Comparison of ENCODE assay signal across 17 cellular contexts in genomic region chr3:12396475-12396874, GRCh38.
"Had no signal": no experiment of that assay in that cellular context is flagged by ENCODE, and none has a peak within 500 bp of the region (broad histone marks: within the 10 kb centered on the region; RNA-seq: fewer than 3 reads in every experiment).

No MANE protein-coding gene starts in this region.

- H3K4me3 ChIP-seq: gastrocnemius medialis, neural progenitor cell, ovary, stomach had no signal

- FAIRE-seq: endometrium, small intestine, urothelium cell line had no signal

- DNase-seq: effector memory CD4-positive, alpha-beta T cell; gastrocnemius medialis; glutamatergic neuron; islet precursor cell; nucleus accumbens; ovary; right cardiac atrium; small intestine; stimulated activated CD4-positive, alpha-beta T cell treated with anti-CD3 and anti-CD28 coated beads, Interleukin-12 subunit alpha, Interleukin-12 subunit beta, amount 100 ng/mL, for 4 hours; stimulated activated naive CD4-positive, alpha-beta T cell; stomach; trophoblast cell had no signal

- H3K4me1 ChIP-seq: neural progenitor cell had no signal

- ATAC-seq: esophagus mucosa, gastrocnemius medialis, left lobe of liver, right cardiac atrium had no signal

- H3K36me3 ChIP-seq: gastrocnemius medialis, neural progenitor cell, ovary, stomach had no signal

- H3K9me3 ChIP-seq: gastrocnemius medialis, ovary, stomach had no signal
